In genomic region chr6:150697515-150697914, GRCh38 we compare ENCODE assay signal across 1 cellular context.
TF ChIP-seq lines count a peak whose summit lies in the region.

No MANE protein-coding gene starts in this region.

TF ChIP-seq in HEK293, 187 proteins besides CTCF, POLR2A, EP300 and RAD21 (continued from another document):
- TF ChIP-seq ZIC2 (tag by site-specific recombination; IDR thresholded peaks at IDR 0.05) = peak; percentile 77
- TF ChIP-seq ZNF174 (tag by site-specific recombination; IDR thresholded peaks at IDR 0.05) = no peak
- TF ChIP-seq ZBTB48 (tag by site-specific recombination; IDR thresholded peaks at IDR 0.05) = 0 out of 2 replicates have a peak, but pooled peaks have one; percentile 27
- no peak for TF ChIP-seq ZNF623 (tag by site-specific recombination; IDR thresholded peaks at IDR 0.05)
- no peak for TF ChIP-seq ZNF521 (tag by site-specific recombination; IDR thresholded peaks at IDR 0.05)
- 0 out of 2 replicates have a peak, but pooled peaks have one; percentile 38 for TF ChIP-seq ZNF692 (tag by site-specific recombination; IDR thresholded peaks at IDR 0.05)
